In genomic region chr1:202286622-202287097, GRCh38 we compare ENCODE assay signal across 1 cellular context.
TF ChIP-seq lines count a peak whose summit lies in the region.

No MANE protein-coding gene starts in this region.

TF ChIP-seq in IMR-90, 13 proteins besides CTCF, POLR2A, EP300 and RAD21 (continued from another document):
- no peak for TF ChIP-seq NFE2L2 (IDR thresholded peaks at IDR 0.05; ENCODE audit: low read depth, low read length)
- TF ChIP-seq RFX5 (IDR thresholded peaks at IDR 0.05; ENCODE audit: low read depth, low read length): no peak
- no peak for TF ChIP-seq MXI1 (IDR thresholded peaks at IDR 0.05; ENCODE audit: borderline replicate concordance, low read depth, low read length)
- no peak for TF ChIP-seq MAZ (IDR thresholded peaks at IDR 0.05; ENCODE audit: borderline replicate concordance, low read depth, low read length)
- no peak for TF ChIP-seq ELK1 (IDR thresholded peaks at IDR 0.05; ENCODE audit: borderline replicate concordance, low read depth, low read length)
